In genomic region chr2:71456617-71457016, GRCh38 we compare ENCODE assay signal across 15 cellular contexts. TPM values are rescaled to one million over a fixed set of nuclear protein-coding genes. Genes with fewer than 3 reads are reported as not detected.
DNase-seq lines count a peak whose midpoint lies in the region; ATAC-seq and TF ChIP-seq lines count a peak whose summit lies in the region.
"Had no signal": no experiment of that assay in that cellular context is flagged by ENCODE, and none has a peak within 500 bp of the region (broad histone marks: within the 10 kb centered on the region; RNA-seq: fewer than 3 reads in every experiment).

No MANE protein-coding gene starts in this region.

- H3K9ac ChIP-seq in ES-I3 (ENCODE audit: low read depth, low read length) (peak overlapping the region; percentile 6; the same call in 1 of the 2 replicates), iPS-18a (ENCODE audit: low read length) (peak overlapping the region; percentile 56), GM23248 (no peak overlapping the region)

- in situ Hi-C loops in SK-MEL-5 (cut with HindIII; ENCODE audit: low pct_unique_long_range_greater_than_20kb, low sequenced_read_pairs) (no loop called here), GM23248 (cut with MboI) (no loop called here)

- WGBS in psoas muscle, 3 donors = 49 to 81% (median 65%) methylated on average over 1 of the region's 1 CpG
- 32 to 38% methylated on average over 1 of the region's 1 CpG for WGBS in GM23248 (ENCODE audit: low coverage in 1 of 2, low lambda C conversion rate in 2 of 2, missing lambda C conversion rate in 2 of 2), 2 experiments

- H3K36me3 ChIP-seq in ES-I3 (ENCODE audit: insufficient read depth, low read length) (no peaks in the 10 kb centered on the region), iPS-18a (ENCODE audit: control insufficient read depth, low read depth, low read length) (no peaks in the 10 kb centered on the region), psoas muscle (ENCODE audit: insufficient read depth in 1 of 2, low read depth in 1 of 2) (peaks cover 0 to 20% of the 10 kb centered on the region in 2 donors), GM23248 (ENCODE audit: low read depth) (no peaks in the 10 kb centered on the region)

- intact Hi-C loops in psoas muscle (cut with DNase I) = no loop called here

- TF ChIP-seq CTCF in psoas muscle (IDR thresholded peaks at IDR 0.05) = no peak

- no peaks in the 10 kb centered on the region for H3F3A ChIP-seq in GM23248 (ENCODE audit: insufficient read depth)

- peak overlapping the region; percentile 63 for H3K27ac ChIP-seq in iPS-18a (ENCODE audit: low read length)
- H3K27ac ChIP-seq in psoas muscle = peak overlapping the region; percentile 97
- H3K27ac ChIP-seq in GM23248 = no peak overlapping the region
- H3K27ac ChIP-seq: epithelial cell of prostate had no signal

- no peaks in the 10 kb centered on the region for H4K20me1 ChIP-seq in GM23248 (ENCODE audit: insufficient read depth)

- peak; percentile 59 for DNase-seq in SK-MEL-5 (ENCODE audit: low read depth, low spot score)
- DNase-seq in psoas muscle = no peak
- no peak for DNase-seq in GM23248
- no peak for DNase-seq in GM03348 (ENCODE audit: low spot score)
- DNase-seq in SW 1271 (lab: John Stamatoyannopoulos, UW) = no peak
- DNase-seq: activated CD8-positive, alpha-beta memory T cell treated with anti-CD3 and anti-CD28 coated beads, Interleukin-2, amount 50 U/mL, for 4 hours; naive thymus-derived CD8-positive, alpha-beta T cell; NCI-H2029; NCI-H524 treated with DMSO at 0.1 percent for 48 hours; T-helper 17 cell had no signal

- H2AFZ ChIP-seq in GM23248 = no peak overlapping the region

- H3K9me3 ChIP-seq in ES-I3 (ENCODE audit: control insufficient read depth, insufficient read depth, low read length) (no peaks in the 10 kb centered on the region), iPS-18a (ENCODE audit: control insufficient read depth, low read depth, low read length) (no peaks in the 10 kb centered on the region), psoas muscle (no peaks in the 10 kb centered on the region), GM23248 (ENCODE audit: low read depth) (no peaks in the 10 kb centered on the region)

- peak overlapping the region; percentile 30 for H3K4me3 ChIP-seq in iPS-18a (ENCODE audit: low read length)
- peak overlapping the region; percentile 88 for H3K4me3 ChIP-seq in psoas muscle
- no peak overlapping the region for H3K4me3 ChIP-seq in GM23248

- no peaks in the 10 kb centered on the region for H3K79me2 ChIP-seq in GM23248 (ENCODE audit: insufficient read depth)

- ATAC-seq in psoas muscle = no peak
- no peak for ATAC-seq in GM18511 (IDR thresholded peaks at IDR 0.05; ENCODE audit: unreplicated experiment)
- ATAC-seq: activated CD4-positive, CD25-positive, alpha-beta regulatory T cell treated with anti-CD3 and anti-CD28 coated beads, Interleukin-2, amount 50 U/mL, for 24 hours; naive thymus-derived CD8-positive, alpha-beta T cell; T-helper 17 cell had no signal

- H3K4me1 ChIP-seq in ES-I3 (ENCODE audit: insufficient read depth, low read length) (peaks cover 43% of the 10 kb centered on the region), iPS-18a (ENCODE audit: control insufficient read depth, low read depth, low read length) (peaks cover 41% of the 10 kb centered on the region), psoas muscle (peaks cover 82% of the 10 kb centered on the region), GM23248 (ENCODE audit: insufficient read depth) (peaks cover 10% of the 10 kb centered on the region; the same call in 1 of the 2 replicates)

- H3K27me3 ChIP-seq in iPS-18a (ENCODE audit: control insufficient read depth, insufficient read depth, low read length) (peaks cover 41% of the 10 kb centered on the region), psoas muscle (ENCODE audit: insufficient read depth in 3 of 3, low read length in 2 of 3) (no peaks in the 10 kb centered on the region), GM23248 (replicated peaks; ENCODE audit: insufficient read depth) (peaks cover 10% of the 10 kb centered on the region; the same call in 1 of the 2 replicates)

- H3K9me2 ChIP-seq in GM23248 (ENCODE audit: insufficient read depth) = no peaks in the 10 kb centered on the region

- no peak overlapping the region for H3K4me2 ChIP-seq in GM23248 (ENCODE audit: unreplicated experiment)

RNA-seq across cellular contexts. Expression of gene DYSF, which starts 3.3 kb away (rescaled TPM):
- 0.50 and 0.56 TPM in 2 replicates for total RNA-seq in SK-MEL-5 (2014; rRNA removed; shearing (Covaris generic))
- polyA plus RNA-seq in SK-MEL-5 (2015; cell fraction: cytosol; rRNA removed) = 1.6 and 4.2 TPM in 2 replicates
- polyA plus RNA-seq in SK-MEL-5 (2015; cell fraction: nucleus; rRNA removed) = 1.4 and 2.0 TPM in 2 replicates
- 100 to 1,000 TPM; 109 to 208 (median 118) TPM for total RNA-seq in psoas muscle
- polyA plus RNA-seq in psoas muscle (10 to 100 TPM; 38.3 to 67.1 (median 55.8) TPM), GM23248 (2016; fragmentation: Nextera tagmentation; extraction: Ambion mirVana) (0.25 and 0.42 TPM in 2 replicates)
- 0.54 TPM in 1 of 2 replicates, not detected in the other for total RNA-seq in GM23248 (2014; rRNA removed; shearing (Covaris generic))

Comparison
In these comparisons a context has a peak if more than half of its experiments do, and no peak if none do; other contexts are left out.
1. RNA of gene DYSF, which starts 3.3 kb away (total RNA-seq): 109 to 208 TPM in psoas muscle; 0.54 TPM in GM23248 and 0.50 to 0.56 TPM in SK-MEL-5; every median in the first group is over 10 times any median in the second.